Comparison of ENCODE assay signal across 8 cellular contexts in genomic region chr1:109283748-109284600, GRCh38.
DNase-seq lines count a peak whose midpoint lies in the region; TF ChIP-seq lines count a peak whose summit lies in the region.

No MANE protein-coding gene starts in this region.

- H3K4me1 ChIP-seq in neutrophil (ENCODE audit: control insufficient read depth in 1 of 2, insufficient read depth in 1 of 2, low read depth in 1 of 2, low read length in 1 of 2) = peaks cover 34 to 36% of the 10 kb centered on the region in 2 experiments

- H3K36me3 ChIP-seq in neutrophil = no peaks in the 10 kb centered on the region

- TF ChIP-seq CTCF in epithelial cell of esophagus (IDR thresholded peaks at IDR 0.05; ENCODE audit: insufficient read depth, low read depth, low read length, missing control alignments) (no peak), neutrophil (IDR thresholded peaks at IDR 0.05) (no peak)

- peak overlapping the region; percentile 88 for H3K27ac ChIP-seq in neutrophil

- no peaks in the 10 kb centered on the region for H3K27me3 ChIP-seq in neutrophil

- no peaks in the 10 kb centered on the region for H3K9me3 ChIP-seq in neutrophil

- peak overlapping the region; percentile 73 for H3K4me3 ChIP-seq in epithelial cell of esophagus (ENCODE audit: low read length)
- peak overlapping the region; percentile 91 to 97 for H3K4me3 ChIP-seq in neutrophil (ENCODE audit: low read depth in 1 of 2, low read length in 1 of 2)

- DNase-seq in NCI-H1694 treated with DMSO at 0.1 percent for 48 hours (lab: John Stamatoyannopoulos, UW) (peak; percentile 44), NCI-H1694 (lab: John Stamatoyannopoulos, UW) (no peak), NCI-H526 treated with DMSO at 0.1 percent for 48 hours (lab: John Stamatoyannopoulos, UW) (peak; percentile 40), epithelial cell of esophagus (ENCODE audit: low read depth) (no peak), ecto neural progenitor cell (ENCODE audit: low spot score) (no peak), NCI-H1092 (lab: John Stamatoyannopoulos, UW) (no peak)
- DNase-seq in activated effector memory CD4-positive, alpha-beta T cell treated with anti-CD3 and anti-CD28 coated beads, Interleukin-2, amount 50 U/mL, for 16 hours = no peak

Comparison
In these comparisons a context has a peak if more than half of its experiments do, and no peak if none do; other contexts are left out.
1. DNase-seq: peak in NCI-H1694 treated with DMSO at 0.1 percent for 48 hours (single experiment) and NCI-H526 treated with DMSO at 0.1 percent for 48 hours (single experiment); none in NCI-H1694 (single experiment), epithelial cell of esophagus (single experiment), ecto neural progenitor cell (single experiment), activated effector memory CD4-positive, alpha-beta T cell treated with anti-CD3 and anti-CD28 coated beads, Interleukin-2, amount 50 U/mL, for 16 hours (single experiment) and NCI-H1092 (single experiment).